8 cellular contexts compared by ENCODE assay signal in the genomic region with DNA sequence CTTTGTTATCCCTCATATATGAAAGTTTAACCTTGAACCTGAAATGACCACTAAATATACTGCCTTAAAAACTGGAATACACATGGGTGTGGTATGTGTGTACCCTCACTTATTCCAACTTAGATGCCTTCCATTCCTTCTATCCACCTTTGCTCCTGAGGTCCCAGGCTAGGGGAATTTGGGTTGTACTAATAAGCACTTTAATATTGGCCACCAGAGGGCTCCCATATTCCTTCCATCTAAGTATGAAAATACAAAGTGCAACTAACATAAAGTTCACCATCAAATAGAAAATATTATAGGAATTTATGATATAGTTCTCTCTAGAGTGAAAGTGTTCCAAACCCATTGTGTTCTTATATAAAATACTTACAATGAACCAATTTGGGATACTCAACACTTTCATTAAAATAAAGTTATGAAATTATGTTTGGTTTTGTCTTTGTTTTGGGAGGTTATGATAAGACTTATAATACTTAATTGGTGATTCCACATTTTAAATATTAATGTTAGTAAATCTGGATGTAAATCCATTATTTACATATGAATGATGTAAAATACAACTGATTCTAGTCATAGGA.
DNase-seq lines count a peak whose midpoint lies in the region; TF ChIP-seq lines count a peak whose summit lies in the region.

No MANE protein-coding gene starts in this region.

- intact Hi-C loops in left ventricle myocardium inferior (cut with micrococcal nuclease) = loop anchor here (2.0 kb wide), 1 partner anchor 242 kb away; no protein-coding TSS in a partner anchor

- H3K36me3 ChIP-seq in WERI-Rb-1 = no peaks in the 10 kb centered on the region
- H3K36me3 ChIP-seq in left ventricle myocardium inferior = no peaks in the 10 kb centered on the region
- H3K36me3 ChIP-seq in smooth muscle cell (ENCODE audit: low read depth) = no peaks in the 10 kb centered on the region

- no peaks in the 10 kb centered on the region for H3K4me1 ChIP-seq in left ventricle myocardium inferior
- no peaks in the 10 kb centered on the region for H3K4me1 ChIP-seq in smooth muscle cell (ENCODE audit: low read depth)

- H3K4me3 Mint-ChIP-seq in HFFc6 = no peak overlapping the region

- no peaks in the 10 kb centered on the region for H3K27me3 ChIP-seq in WERI-Rb-1 (ENCODE audit: insufficient read depth, low read depth, severe bottlenecking)
- no peaks in the 10 kb centered on the region for H3K27me3 ChIP-seq in left ventricle myocardium inferior (ENCODE audit: low read depth)
- H3K27me3 ChIP-seq in smooth muscle cell (ENCODE audit: low read depth) = no peaks in the 10 kb centered on the region

- TF ChIP-seq CTCF in HFFc6 (IDR thresholded peaks at IDR 0.05) = peak; percentile 94
- TF ChIP-seq CTCF in WERI-Rb-1 (IDR thresholded peaks at IDR 0.05; ENCODE audit: low read depth, low read length) = peak; percentile 56
- peak; percentile 78 for TF ChIP-seq CTCF in left ventricle myocardium inferior (IDR thresholded peaks at IDR 0.05; ENCODE audit: borderline replicate concordance)
- TF ChIP-seq CTCF in smooth muscle cell (IDR thresholded peaks at IDR 0.05; ENCODE audit: borderline replicate concordance, insufficient read depth, poor library complexity, severe bottlenecking) = peak; percentile 83

- no peaks in the 10 kb centered on the region for H3K9me3 Mint-ChIP-seq in HFFc6

- no peak overlapping the region for H2AFZ ChIP-seq in smooth muscle cell (ENCODE audit: low read depth)

- H3F3A ChIP-seq in smooth muscle cell (ENCODE audit: low read depth) = no peaks in the 10 kb centered on the region

- H3K27me3 Mint-ChIP-seq in HFFc6 (ENCODE audit: insufficient read depth) = no peaks in the 10 kb centered on the region; the same call in 1 of the 2 replicates

- no peaks in the 10 kb centered on the region for H3K79me2 ChIP-seq in smooth muscle cell (ENCODE audit: low read depth)

- H4K20me1 ChIP-seq in smooth muscle cell (ENCODE audit: low read depth) = no peaks in the 10 kb centered on the region

- H3K36me3 Mint-ChIP-seq in HFFc6 (ENCODE audit: low read depth) = peaks cover 9% of the 10 kb centered on the region; the same call in 1 of the 2 replicates

- H3K4me2 ChIP-seq in smooth muscle cell = no peak overlapping the region

- H3K9ac ChIP-seq in smooth muscle cell (ENCODE audit: low read depth) = no peak overlapping the region

- H3K9me3 ChIP-seq in WERI-Rb-1 (ENCODE audit: severe bottlenecking) (no peaks in the 10 kb centered on the region), left ventricle myocardium inferior (replicated peaks) (peaks cover 9% of the 10 kb centered on the region), smooth muscle cell (replicated peaks; ENCODE audit: low read depth) (no peaks in the 10 kb centered on the region)

- H3K4me1 Mint-ChIP-seq in HFFc6 (ENCODE audit: low read depth) = peaks cover 76% of the 10 kb centered on the region

- no peak overlapping the region for H3K27ac ChIP-seq in WERI-Rb-1
- no peak overlapping the region for H3K27ac ChIP-seq in left ventricle myocardium inferior (replicated peaks)
- H3K27ac ChIP-seq in smooth muscle cell (ENCODE audit: low read depth) = no peak overlapping the region

- DNase-seq in activated CD4-positive, alpha-beta T cell treated with anti-CD3 and anti-CD28 coated beads for 48 hours = peak; percentile 7
- no peak for DNase-seq in activated CD4-positive, alpha-beta T cell treated with anti-CD3 and anti-CD28 coated beads, Interleukin-2, amount 50 U/mL, for 4 hours
- peak; percentile 27 for DNase-seq in HFFc6
- DNase-seq in NCI-H1930 (lab: John Stamatoyannopoulos, UW) = peak; percentile 41 to 66
- peak; percentile 54 for DNase-seq in WERI-Rb-1
- no peak for DNase-seq in left ventricle myocardium inferior
- DNase-seq in smooth muscle cell (lab: John Stamatoyannopoulos, UW; ENCODE audit: unreplicated experiment) = no peak
- DNase-seq in NK-92 (lab: John Stamatoyannopoulos, UW; ENCODE audit: unreplicated experiment) = no peak

- H3K27ac Mint-ChIP-seq in HFFc6 = no peak overlapping the region; the same call in 1 of the 2 replicates

- no peak overlapping the region for H3K4me3 ChIP-seq in WERI-Rb-1 (ENCODE audit: low read depth, low read length)
- H3K4me3 ChIP-seq in left ventricle myocardium inferior = no peak overlapping the region
- no peak overlapping the region for H3K4me3 ChIP-seq in smooth muscle cell

Comparison
In these comparisons a context has a peak if more than half of its experiments do, and no peak if none do; other contexts are left out.
1. DNase-seq: peak in activated CD4-positive, alpha-beta T cell treated with anti-CD3 and anti-CD28 coated beads for 48 hours (single experiment), HFFc6 (single experiment), NCI-H1930 (2 of 2) and WERI-Rb-1 (single experiment); none in activated CD4-positive, alpha-beta T cell treated with anti-CD3 and anti-CD28 coated beads, Interleukin-2, amount 50 U/mL, for 4 hours (0 of 2), left ventricle myocardium inferior (single experiment), smooth muscle cell (single experiment) and NK-92 (single experiment).
2. Peak in every context shown above with its lines, with median percentiles within 50 percentile points of each other: CTCF ChIP-seq.